1 cellular context compared by ENCODE assay signal in genomic region chr4:74217365-74217764, GRCh38.
TF ChIP-seq lines count a peak whose summit lies in the region.

No MANE protein-coding gene starts in this region.

TF ChIP-seq in K562, 482 proteins besides CTCF, POLR2A, EP300 and RAD21 (continued from another document and continues in another):
- no peak for TF ChIP-seq FOXO4 (CRISPR knock-in tag; IDR thresholded peaks at IDR 0.05)
- TF ChIP-seq, protein P1, sequence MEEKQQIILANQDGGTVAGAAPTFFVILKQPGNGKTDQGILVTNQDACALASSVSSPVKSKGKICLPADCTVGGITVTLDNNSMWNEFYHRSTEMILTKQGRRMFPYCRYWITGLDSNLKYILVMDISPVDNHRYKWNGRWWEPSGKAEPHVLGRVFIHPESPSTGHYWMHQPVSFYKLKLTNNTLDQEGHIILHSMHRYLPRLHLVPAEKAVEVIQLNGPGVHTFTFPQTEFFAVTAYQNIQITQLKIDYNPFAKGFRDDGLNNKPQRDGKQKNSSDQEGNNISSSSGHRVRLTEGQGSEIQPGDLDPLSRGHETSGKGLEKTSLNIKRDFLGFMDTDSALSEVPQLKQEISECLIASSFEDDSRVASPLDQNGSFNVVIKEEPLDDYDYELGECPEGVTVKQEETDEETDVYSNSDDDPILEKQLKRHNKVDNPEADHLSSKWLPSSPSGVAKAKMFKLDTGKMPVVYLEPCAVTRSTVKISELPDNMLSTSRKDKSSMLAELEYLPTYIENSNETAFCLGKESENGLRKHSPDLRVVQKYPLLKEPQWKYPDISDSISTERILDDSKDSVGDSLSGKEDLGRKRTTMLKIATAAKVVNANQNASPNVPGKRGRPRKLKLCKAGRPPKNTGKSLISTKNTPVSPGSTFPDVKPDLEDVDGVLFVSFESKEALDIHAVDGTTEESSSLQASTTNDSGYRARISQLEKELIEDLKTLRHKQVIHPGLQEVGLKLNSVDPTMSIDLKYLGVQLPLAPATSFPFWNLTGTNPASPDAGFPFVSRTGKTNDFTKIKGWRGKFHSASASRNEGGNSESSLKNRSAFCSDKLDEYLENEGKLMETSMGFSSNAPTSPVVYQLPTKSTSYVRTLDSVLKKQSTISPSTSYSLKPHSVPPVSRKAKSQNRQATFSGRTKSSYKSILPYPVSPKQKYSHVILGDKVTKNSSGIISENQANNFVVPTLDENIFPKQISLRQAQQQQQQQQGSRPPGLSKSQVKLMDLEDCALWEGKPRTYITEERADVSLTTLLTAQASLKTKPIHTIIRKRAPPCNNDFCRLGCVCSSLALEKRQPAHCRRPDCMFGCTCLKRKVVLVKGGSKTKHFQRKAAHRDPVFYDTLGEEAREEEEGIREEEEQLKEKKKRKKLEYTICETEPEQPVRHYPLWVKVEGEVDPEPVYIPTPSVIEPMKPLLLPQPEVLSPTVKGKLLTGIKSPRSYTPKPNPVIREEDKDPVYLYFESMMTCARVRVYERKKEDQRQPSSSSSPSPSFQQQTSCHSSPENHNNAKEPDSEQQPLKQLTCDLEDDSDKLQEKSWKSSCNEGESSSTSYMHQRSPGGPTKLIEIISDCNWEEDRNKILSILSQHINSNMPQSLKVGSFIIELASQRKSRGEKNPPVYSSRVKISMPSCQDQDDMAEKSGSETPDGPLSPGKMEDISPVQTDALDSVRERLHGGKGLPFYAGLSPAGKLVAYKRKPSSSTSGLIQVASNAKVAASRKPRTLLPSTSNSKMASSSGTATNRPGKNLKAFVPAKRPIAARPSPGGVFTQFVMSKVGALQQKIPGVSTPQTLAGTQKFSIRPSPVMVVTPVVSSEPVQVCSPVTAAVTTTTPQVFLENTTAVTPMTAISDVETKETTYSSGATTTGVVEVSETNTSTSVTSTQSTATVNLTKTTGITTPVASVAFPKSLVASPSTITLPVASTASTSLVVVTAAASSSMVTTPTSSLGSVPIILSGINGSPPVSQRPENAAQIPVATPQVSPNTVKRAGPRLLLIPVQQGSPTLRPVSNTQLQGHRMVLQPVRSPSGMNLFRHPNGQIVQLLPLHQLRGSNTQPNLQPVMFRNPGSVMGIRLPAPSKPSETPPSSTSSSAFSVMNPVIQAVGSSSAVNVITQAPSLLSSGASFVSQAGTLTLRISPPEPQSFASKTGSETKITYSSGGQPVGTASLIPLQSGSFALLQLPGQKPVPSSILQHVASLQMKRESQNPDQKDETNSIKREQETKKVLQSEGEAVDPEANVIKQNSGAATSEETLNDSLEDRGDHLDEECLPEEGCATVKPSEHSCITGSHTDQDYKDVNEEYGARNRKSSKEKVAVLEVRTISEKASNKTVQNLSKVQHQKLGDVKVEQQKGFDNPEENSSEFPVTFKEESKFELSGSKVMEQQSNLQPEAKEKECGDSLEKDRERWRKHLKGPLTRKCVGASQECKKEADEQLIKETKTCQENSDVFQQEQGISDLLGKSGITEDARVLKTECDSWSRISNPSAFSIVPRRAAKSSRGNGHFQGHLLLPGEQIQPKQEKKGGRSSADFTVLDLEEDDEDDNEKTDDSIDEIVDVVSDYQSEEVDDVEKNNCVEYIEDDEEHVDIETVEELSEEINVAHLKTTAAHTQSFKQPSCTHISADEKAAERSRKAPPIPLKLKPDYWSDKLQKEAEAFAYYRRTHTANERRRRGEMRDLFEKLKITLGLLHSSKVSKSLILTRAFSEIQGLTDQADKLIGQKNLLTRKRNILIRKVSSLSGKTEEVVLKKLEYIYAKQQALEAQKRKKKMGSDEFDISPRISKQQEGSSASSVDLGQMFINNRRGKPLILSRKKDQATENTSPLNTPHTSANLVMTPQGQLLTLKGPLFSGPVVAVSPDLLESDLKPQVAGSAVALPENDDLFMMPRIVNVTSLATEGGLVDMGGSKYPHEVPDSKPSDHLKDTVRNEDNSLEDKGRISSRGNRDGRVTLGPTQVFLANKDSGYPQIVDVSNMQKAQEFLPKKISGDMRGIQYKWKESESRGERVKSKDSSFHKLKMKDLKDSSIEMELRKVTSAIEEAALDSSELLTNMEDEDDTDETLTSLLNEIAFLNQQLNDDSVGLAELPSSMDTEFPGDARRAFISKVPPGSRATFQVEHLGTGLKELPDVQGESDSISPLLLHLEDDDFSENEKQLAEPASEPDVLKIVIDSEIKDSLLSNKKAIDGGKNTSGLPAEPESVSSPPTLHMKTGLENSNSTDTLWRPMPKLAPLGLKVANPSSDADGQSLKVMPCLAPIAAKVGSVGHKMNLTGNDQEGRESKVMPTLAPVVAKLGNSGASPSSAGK (IDR thresholded peaks at IDR 0.05): peak; percentile 16; the same call in 1 of the 2 replicates
- TF ChIP-seq JUND (IDR thresholded peaks at IDR 0.05; ENCODE audit: borderline replicate concordance, low read depth, low read length): peak; percentile 84; the same call in 1 of the 2 replicates
- TF ChIP-seq JUND (tag; IDR thresholded peaks at IDR 0.05; ENCODE audit: borderline replicate concordance, low read depth, low read length): peak; percentile 94
- TF ChIP-seq, protein P2, sequence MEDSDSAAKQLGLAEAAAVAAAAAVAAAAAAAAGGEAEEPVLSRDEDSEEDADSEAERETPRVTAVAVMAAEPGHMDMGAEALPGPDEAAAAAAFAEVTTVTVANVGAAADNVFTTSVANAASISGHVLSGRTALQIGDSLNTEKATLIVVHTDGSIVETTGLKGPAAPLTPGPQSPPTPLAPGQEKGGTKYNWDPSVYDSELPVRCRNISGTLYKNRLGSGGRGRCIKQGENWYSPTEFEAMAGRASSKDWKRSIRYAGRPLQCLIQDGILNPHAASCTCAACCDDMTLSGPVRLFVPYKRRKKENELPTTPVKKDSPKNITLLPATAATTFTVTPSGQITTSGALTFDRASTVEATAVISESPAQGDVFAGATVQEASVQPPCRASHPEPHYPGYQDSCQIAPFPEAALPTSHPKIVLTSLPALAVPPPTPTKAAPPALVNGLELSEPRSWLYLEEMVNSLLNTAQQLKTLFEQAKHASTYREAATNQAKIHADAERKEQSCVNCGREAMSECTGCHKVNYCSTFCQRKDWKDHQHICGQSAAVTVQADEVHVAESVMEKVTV (CRISPR knock-in tag; IDR thresholded peaks at IDR 0.05): no peak
- TF ChIP-seq ZNF174 (CRISPR knock-in tag; IDR thresholded peaks at IDR 0.05): no peak
- TF ChIP-seq NFE2 (IDR thresholded peaks at IDR 0.05; ENCODE audit: low read depth): peak; percentile 63
- no peak for TF ChIP-seq EWSR1 (IDR thresholded peaks at IDR 0.05; ENCODE audit: borderline replicate concordance, low read depth, partially characterized antibody)
- TF ChIP-seq RBM39 (optimal IDR thresholded peaks at IDR 0.05; ENCODE audit: low read depth, low read length): no peak
- TF ChIP-seq CREB5 (CRISPR knock-in tag; IDR thresholded peaks at IDR 0.05): no peak
- no peak for TF ChIP-seq HNRNPUL1 (IDR thresholded peaks at IDR 0.05; ENCODE audit: low read length)
- no peak for TF ChIP-seq TAF9B (IDR thresholded peaks at IDR 0.05; ENCODE audit: partially characterized antibody)
- no peak for TF ChIP-seq TAF15 (IDR thresholded peaks at IDR 0.05; ENCODE audit: low read depth, low read length)
- no peak for TF ChIP-seq KDM5B (IDR thresholded peaks at IDR 0.05; ENCODE audit: insufficient replicate concordance, low read depth, low read length)
- no peak for TF ChIP-seq ZBTB34 (CRISPR knock-in tag; IDR thresholded peaks at IDR 0.05)
- no peak for TF ChIP-seq ZNF583 (CRISPR knock-in tag; IDR thresholded peaks at IDR 0.05)
- TF ChIP-seq, protein P3, sequence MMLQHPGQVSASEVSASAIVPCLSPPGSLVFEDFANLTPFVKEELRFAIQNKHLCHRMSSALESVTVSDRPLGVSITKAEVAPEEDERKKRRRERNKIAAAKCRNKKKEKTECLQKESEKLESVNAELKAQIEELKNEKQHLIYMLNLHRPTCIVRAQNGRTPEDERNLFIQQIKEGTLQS (IDR thresholded peaks at IDR 0.05): peak; percentile 82
- TF ChIP-seq, protein P3 (CRISPR knock-in tag; conservative IDR thresholded peaks at IDR 0.05): no peak
- no peak for TF ChIP-seq RUNX1 (IDR thresholded peaks at IDR 0.05; ENCODE audit: low read depth)
- TF ChIP-seq, protein P4, sequence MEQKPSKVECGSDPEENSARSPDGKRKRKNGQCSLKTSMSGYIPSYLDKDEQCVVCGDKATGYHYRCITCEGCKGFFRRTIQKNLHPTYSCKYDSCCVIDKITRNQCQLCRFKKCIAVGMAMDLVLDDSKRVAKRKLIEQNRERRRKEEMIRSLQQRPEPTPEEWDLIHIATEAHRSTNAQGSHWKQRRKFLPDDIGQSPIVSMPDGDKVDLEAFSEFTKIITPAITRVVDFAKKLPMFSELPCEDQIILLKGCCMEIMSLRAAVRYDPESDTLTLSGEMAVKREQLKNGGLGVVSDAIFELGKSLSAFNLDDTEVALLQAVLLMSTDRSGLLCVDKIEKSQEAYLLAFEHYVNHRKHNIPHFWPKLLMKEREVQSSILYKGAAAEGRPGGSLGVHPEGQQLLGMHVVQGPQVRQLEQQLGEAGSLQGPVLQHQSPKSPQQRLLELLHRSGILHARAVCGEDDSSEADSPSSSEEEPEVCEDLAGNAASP (IDR thresholded peaks at IDR 0.05): no peak
- TF ChIP-seq MAFG (tag; conservative IDR thresholded peaks at IDR 0.05): peak; percentile 66
- TF ChIP-seq RREB1 (CRISPR knock-in tag; IDR thresholded peaks at IDR 0.05): no peak
- TF ChIP-seq TCF15 (CRISPR knock-in tag; IDR thresholded peaks at IDR 0.05): no peak
